ENCODE assay signal across 22 cellular contexts in the genomic region with DNA sequence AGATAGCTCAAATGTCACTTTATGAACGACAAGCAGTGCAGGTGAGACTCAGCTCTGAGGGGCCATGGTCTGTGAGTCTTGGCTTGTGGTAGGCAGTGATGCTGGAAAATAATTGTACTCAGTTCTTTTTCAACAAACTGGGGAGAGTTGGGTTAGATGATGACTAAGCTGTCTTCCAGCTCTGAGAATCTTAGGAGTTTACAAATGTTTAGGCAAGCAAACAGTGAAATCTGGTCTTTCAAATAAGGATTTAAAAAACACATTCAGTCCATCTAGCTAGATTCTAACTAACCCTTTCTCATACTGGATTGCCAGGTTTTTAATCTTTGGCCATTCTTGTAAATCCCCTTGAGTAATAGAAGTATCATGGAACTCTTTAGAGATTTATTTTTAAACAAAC.
"Had no signal": no experiment of that assay in that cellular context is flagged by ENCODE, and none has a peak within 500 bp of the region (broad histone marks: within the 10 kb centered on the region; RNA-seq: fewer than 3 reads in every experiment).

No MANE protein-coding gene starts in this region.

- DNase-seq: activated CD4-positive, alpha-beta T cell treated with anti-CD3 and anti-CD28 coated beads, Interleukin-2, amount 10 ng/mL, durations not matched to agents 7 days and 5 days; activated CD4-positive, CD25-positive, alpha-beta regulatory T cell treated with anti-CD3 and anti-CD28 coated beads, Interleukin-2, amount 50 U/mL, for 72 hours; activated CD8-positive, alpha-beta memory T cell treated with anti-CD3 and anti-CD28 coated beads, Interleukin-2, amount 10 ng/mL, durations not matched to agents 7 days and 5 days; activated CD8-positive, alpha-beta T cell treated with anti-CD3 and anti-CD28 coated beads for 36 hours; activated effector memory CD4-positive, alpha-beta T cell treated with anti-CD3 and anti-CD28 coated beads, Interleukin-2, amount 50 U/mL, for 16 hours; activated naive CD4-positive, alpha-beta T cell treated with anti-CD3 and anti-CD28 coated beads, Interleukin-2, amount 50 U/mL, for 16 hours; activated naive CD8-positive, alpha-beta T cell treated with anti-CD3 and anti-CD28 coated beads, Interleukin-2, amount 50 U/mL, for 24 hours; activated T-cell treated with anti-CD3 and anti-CD28 coated beads for 4 hours; aorta; effector CD4-positive, alpha-beta T cell; foreskin keratinocyte; islet precursor cell; left colon; nucleus accumbens; stimulated activated CD4-positive, alpha-beta T cell treated with anti-CD3 and anti-CD28 coated beads, Interleukin-2, amount 100 ng/mL, for 48 hours; stimulated activated CD8-positive, alpha-beta memory T cell treated with anti-CD3 and anti-CD28 coated beads, Interleukin-4, amount 100 ng/mL, for 48 hours; stimulated activated naive B cell treated with anti-CD40 and anti-IgM and Interleukin-4, amounts not matched to agents 10 μg/mL and 1 μg/mL and 100 μg/mL, for 72 hours; upper lobe of left lung; WERI-Rb-1 had no signal

- FAIRE-seq: endometrium had no signal

- H3K27me3 ChIP-seq: foreskin keratinocyte, hepatocyte, upper lobe of left lung had no signal

- H3K27ac ChIP-seq: foreskin keratinocyte, hepatocyte, thoracic aorta, upper lobe of left lung, WERI-Rb-1 had no signal

- H3K4me2 ChIP-seq: hepatocyte had no signal

- H3K9me3 ChIP-seq: thoracic aorta, upper lobe of left lung had no signal

- H2AFZ ChIP-seq: hepatocyte had no signal

- H3K4me3 ChIP-seq: hepatocyte, thoracic aorta, upper lobe of left lung had no signal
